Comparison of ENCODE assay signal across 9 cellular contexts in genomic region chr16:89357460-89357859, GRCh38.
DNase-seq lines count a peak whose midpoint lies in the region; ATAC-seq lines count a peak whose summit lies in the region.
"Had no signal": no experiment of that assay in that cellular context is flagged by ENCODE, and none has a peak within 500 bp of the region (broad histone marks: within the 10 kb centered on the region; RNA-seq: fewer than 3 reads in every experiment).

No MANE protein-coding gene starts in this region.

- H3K27me3 Mint-ChIP-seq in T-helper 2 cell treated with Interferon-gamma antibody and Interleukin-4, amounts not matched to agents 5 μg/mL and 100 μg/mL, for 36 hours (ENCODE audit: low read depth): no peaks in the 10 kb centered on the region
- no peaks in the 10 kb centered on the region for H3K27me3 Mint-ChIP-seq in activated CD4-positive, alpha-beta memory T cell treated with anti-CD3 and anti-CD28 coated beads, Interleukin-2, amount 10 ng/mL, durations not matched to agents 7 days and 5 days
- no peaks in the 10 kb centered on the region for H3K27me3 Mint-ChIP-seq in stimulated activated naive CD8-positive, alpha-beta T cell treated with anti-CD3 and anti-CD28 coated beads, Interleukin-15, amount 100 ng/mL, for 72 hours
- H3K27me3 Mint-ChIP-seq: memory B cell had no signal

- peaks cover 77% of the 10 kb centered on the region for H3K4me1 Mint-ChIP-seq in T-helper 2 cell treated with Interferon-gamma antibody and Interleukin-4, amounts not matched to agents 5 μg/mL and 100 μg/mL, for 36 hours (ENCODE audit: low read depth)
- H3K4me1 Mint-ChIP-seq in activated CD4-positive, alpha-beta memory T cell treated with anti-CD3 and anti-CD28 coated beads, Interleukin-2, amount 10 ng/mL, durations not matched to agents 7 days and 5 days: peaks cover 87% of the 10 kb centered on the region
- peaks cover 100% of the 10 kb centered on the region for H3K4me1 Mint-ChIP-seq in stimulated activated naive CD8-positive, alpha-beta T cell treated with anti-CD3 and anti-CD28 coated beads, Interleukin-15, amount 100 ng/mL, for 72 hours

- DNase-seq in T-helper 2 cell treated with Interferon-gamma antibody and Interleukin-4, amounts not matched to agents 5 μg/mL and 100 μg/mL, for 36 hours (ENCODE audit: low spot score): no peak
- no peak for DNase-seq in T-helper 2 cell
- no peak for DNase-seq in activated CD4-positive, alpha-beta memory T cell treated with anti-CD3 and anti-CD28 coated beads, Interleukin-2, amount 10 ng/mL, durations not matched to agents 7 days and 5 days
- peak; percentile 87 for DNase-seq in islet precursor cell
- DNase-seq in stimulated activated naive CD8-positive, alpha-beta T cell treated with anti-CD3 and anti-CD28 coated beads, Interleukin-15, amount 100 ng/mL, for 72 hours: no peak
- no peak for DNase-seq in NCI-H2196 (lab: John Stamatoyannopoulos, UW; ENCODE audit: unreplicated experiment)

- H3K9me3 Mint-ChIP-seq in T-helper 2 cell treated with Interferon-gamma antibody and Interleukin-4, amounts not matched to agents 5 μg/mL and 100 μg/mL, for 36 hours: no peaks in the 10 kb centered on the region
- H3K9me3 Mint-ChIP-seq in activated CD4-positive, alpha-beta memory T cell treated with anti-CD3 and anti-CD28 coated beads, Interleukin-2, amount 10 ng/mL, durations not matched to agents 7 days and 5 days: no peaks in the 10 kb centered on the region
- no peaks in the 10 kb centered on the region for H3K9me3 Mint-ChIP-seq in stimulated activated naive CD8-positive, alpha-beta T cell treated with anti-CD3 and anti-CD28 coated beads, Interleukin-15, amount 100 ng/mL, for 72 hours
- H3K9me3 Mint-ChIP-seq: memory B cell had no signal

- POLR2A ChIA-PET in activated CD4-positive, alpha-beta memory T cell treated with anti-CD3 and anti-CD28 coated beads, Interleukin-2, amount 10 ng/mL, durations not matched to agents 7 days and 5 days (lab: Charles Lee): interaction anchor here (1.0 to 5.3 kb wide), 6 partner anchors 28 to 150 kb away, joined by 3 to 26 read pairs (median 5); partner anchors contain the start of gene SPG7

- peak overlapping the region; percentile 76 for H3K4me3 Mint-ChIP-seq in T-helper 2 cell treated with Interferon-gamma antibody and Interleukin-4, amounts not matched to agents 5 μg/mL and 100 μg/mL, for 36 hours
- peak overlapping the region; percentile 30 for H3K4me3 Mint-ChIP-seq in activated CD4-positive, alpha-beta memory T cell treated with anti-CD3 and anti-CD28 coated beads, Interleukin-2, amount 10 ng/mL, durations not matched to agents 7 days and 5 days
- peak overlapping the region; percentile 63 to 79 for H3K4me3 Mint-ChIP-seq in stimulated activated naive CD8-positive, alpha-beta T cell treated with anti-CD3 and anti-CD28 coated beads, Interleukin-15, amount 100 ng/mL, for 72 hours
- H3K4me3 Mint-ChIP-seq: memory B cell had no signal

- peaks cover 8% of the 10 kb centered on the region for H3K36me3 Mint-ChIP-seq in T-helper 2 cell treated with Interferon-gamma antibody and Interleukin-4, amounts not matched to agents 5 μg/mL and 100 μg/mL, for 36 hours (ENCODE audit: low read depth)
- H3K36me3 Mint-ChIP-seq in activated CD4-positive, alpha-beta memory T cell treated with anti-CD3 and anti-CD28 coated beads, Interleukin-2, amount 10 ng/mL, durations not matched to agents 7 days and 5 days (ENCODE audit: low read depth): peaks cover 52% of the 10 kb centered on the region

- peak overlapping the region; percentile 86 for H3K27ac Mint-ChIP-seq in T-helper 2 cell treated with Interferon-gamma antibody and Interleukin-4, amounts not matched to agents 5 μg/mL and 100 μg/mL, for 36 hours
- peak overlapping the region; percentile 94 for H3K27ac Mint-ChIP-seq in activated CD4-positive, alpha-beta memory T cell treated with anti-CD3 and anti-CD28 coated beads, Interleukin-2, amount 10 ng/mL, durations not matched to agents 7 days and 5 days
- H3K27ac Mint-ChIP-seq in stimulated activated naive CD8-positive, alpha-beta T cell treated with anti-CD3 and anti-CD28 coated beads, Interleukin-15, amount 100 ng/mL, for 72 hours: peak overlapping the region; percentile 36 to 85
- H3K27ac Mint-ChIP-seq: memory B cell had no signal

- CTCF ChIA-PET in activated CD4-positive, alpha-beta memory T cell treated with anti-CD3 and anti-CD28 coated beads, Interleukin-2, amount 10 ng/mL, durations not matched to agents 7 days and 5 days (lab: Charles Lee): interaction anchor here (1.1 kb wide), 1 partner anchor 28 kb away, joined by 4 read pairs; no protein-coding TSS in a partner anchor

- no peak for ATAC-seq in stimulated activated naive CD8-positive, alpha-beta T cell treated with anti-CD3 and anti-CD28 coated beads, Interleukin-15, amount 100 ng/mL, for 72 hours
- ATAC-seq in GM19452 (IDR thresholded peaks at IDR 0.05; ENCODE audit: unreplicated experiment) (no peak), GM19395 (IDR thresholded peaks at IDR 0.05; ENCODE audit: unreplicated experiment) (no peak)
